ENCODE assay signal across 11 cellular contexts in the genomic region with DNA sequence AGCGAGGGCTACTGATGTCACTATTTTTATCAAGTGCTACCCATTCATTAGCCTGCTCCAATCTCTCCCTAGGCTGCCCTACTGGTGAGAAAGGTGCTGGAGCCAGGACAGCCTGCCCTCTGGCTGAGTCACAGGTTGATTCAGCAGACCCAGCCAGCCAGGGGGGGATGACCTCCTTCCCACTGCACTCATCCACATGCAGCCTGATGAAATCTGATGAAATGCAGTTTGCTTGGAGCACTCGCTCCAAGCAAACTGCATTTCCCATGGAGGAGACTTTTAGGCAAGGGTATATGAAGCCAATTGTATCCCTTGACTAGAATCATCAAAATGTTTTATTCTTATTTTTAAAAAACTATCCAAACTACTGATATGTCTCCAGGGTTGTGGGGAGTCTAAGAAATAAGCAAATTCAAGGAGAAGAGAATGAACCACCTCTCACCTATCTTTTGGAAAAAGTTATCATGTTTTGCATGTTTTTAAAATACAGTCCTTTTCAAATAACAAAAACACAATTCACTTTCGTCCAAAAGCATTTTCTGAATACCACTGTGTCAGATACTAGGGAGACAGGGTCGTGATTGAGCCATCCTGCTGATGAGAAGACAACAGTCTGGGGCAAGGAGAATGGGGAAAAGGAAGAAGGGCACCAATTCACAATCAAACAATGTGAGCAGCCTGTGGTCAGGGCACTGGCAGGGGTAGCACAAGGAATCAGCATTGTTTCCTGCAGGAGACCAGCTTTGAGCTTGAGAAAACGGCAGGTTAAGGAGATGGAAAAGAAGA.
A peak's percentile ranks its signal among the peaks of the same experiment; 100 is the strongest.
DNase-seq lines count a peak whose midpoint lies in the region; ATAC-seq and TF ChIP-seq lines count a peak whose summit lies in the region.
"Had no signal": no experiment of that assay in that cellular context is flagged by ENCODE, and none has a peak within 500 bp of the region (broad histone marks: within the 10 kb centered on the region; RNA-seq: fewer than 3 reads in every experiment).

No MANE protein-coding gene starts in this region.

- H3K4me3 ChIP-seq in breast epithelium (no peak overlapping the region), aorta (ENCODE audit: low read length in 2 of 2) (no peak overlapping the region)
- no peak overlapping the region for H3K4me3 ChIP-seq in CD4-positive, alpha-beta memory T cell (ENCODE audit: low read length in 2 of 2)

- TSS peak; percentile 87 for BruUV-seq in MCF 10A (replicated peaks; lab: Mats Ljungman, UMichigan)

- ATAC-seq in aorta (ENCODE audit: low FRiP score) (peak; percentile 27), HG03159 (IDR thresholded peaks at IDR 0.05; ENCODE audit: unreplicated experiment) (no peak)
- ATAC-seq: activated CD8-positive, alpha-beta T cell treated with anti-CD3 and anti-CD28 coated beads for 36 hours had no signal

- TF ChIP-seq POLR2A in breast epithelium (IDR thresholded peaks at IDR 0.05), result no peak

- no peaks in the 10 kb centered on the region for H3K27me3 Mint-ChIP-seq in MCF 10A (ENCODE audit: insufficient read depth, unreplicated experiment)
- no peaks in the 10 kb centered on the region for H3K27me3 Mint-ChIP-seq in CD4-positive, alpha-beta memory T cell
- H3K27me3 Mint-ChIP-seq: activated CD8-positive, alpha-beta T cell treated with anti-CD3 and anti-CD28 coated beads for 36 hours had no signal

- 66 to 72% methylated on average over 5 of the region's 5 CpGs for WGBS in aorta, 2 donors

- no peak overlapping the region for H3K4me3 Mint-ChIP-seq in MCF 10A (ENCODE audit: unreplicated experiment)
- H3K4me3 Mint-ChIP-seq in CD4-positive, alpha-beta memory T cell, result no peak overlapping the region
- H3K4me3 Mint-ChIP-seq: activated CD8-positive, alpha-beta T cell treated with anti-CD3 and anti-CD28 coated beads for 36 hours; CD8-positive, alpha-beta memory T cell had no signal

- DNase-seq in MCF 10A (ENCODE audit: unreplicated experiment) (peak; percentile 88), breast epithelium (ENCODE audit: low spot score in 2 of 2) (no peak), brain pericyte (ENCODE audit: low read depth, low spot score) (peak; percentile 73), islet precursor cell (peak; percentile 95), aorta (peak; percentile 65 to 80), NCI-H2196 treated with DMSO at 0.1 percent for 48 hours (lab: John Stamatoyannopoulos, UW; ENCODE audit: unreplicated experiment) (no peak)
- DNase-seq in CD4-positive, alpha-beta memory T cell, result no peak
- DNase-seq: activated CD8-positive, alpha-beta T cell treated with anti-CD3 and anti-CD28 coated beads for 36 hours; CD8-positive, alpha-beta memory T cell; NCI-H187 treated with DMSO at 0.1 percent for 48 hours had no signal

- H3K27ac ChIP-seq in breast epithelium, result no peak overlapping the region
- no peak overlapping the region for H3K27ac ChIP-seq in aorta (ENCODE audit: low read depth in 1 of 2, low read length in 2 of 2)
- no peak overlapping the region for H3K27ac ChIP-seq in CD4-positive, alpha-beta memory T cell (ENCODE audit: low read depth, low read length)

- no peaks in the 10 kb centered on the region for H3K9me3 ChIP-seq in breast epithelium
- no peaks in the 10 kb centered on the region for H3K9me3 ChIP-seq in aorta (ENCODE audit: control insufficient read depth, low read length)
- H3K9me3 ChIP-seq in CD4-positive, alpha-beta memory T cell (ENCODE audit: control insufficient read depth in 1 of 2, low read length in 2 of 2), result no peaks in the 10 kb centered on the region

- no peaks in the 10 kb centered on the region for H3K9me3 Mint-ChIP-seq in MCF 10A (ENCODE audit: unreplicated experiment)
- H3K9me3 Mint-ChIP-seq in CD4-positive, alpha-beta memory T cell, result no peaks in the 10 kb centered on the region
- H3K9me3 Mint-ChIP-seq: activated CD8-positive, alpha-beta T cell treated with anti-CD3 and anti-CD28 coated beads for 36 hours; CD8-positive, alpha-beta memory T cell had no signal

- CTCF ChIA-PET in MCF 10A (lab: Yijun Ruan, JAX), result interaction anchor here (0.9 kb wide), 1 partner anchor 37 kb away, joined by 4 read pairs; no protein-coding TSS in a partner anchor
- CTCF ChIA-PET in CD4-positive, alpha-beta memory T cell (lab: Charles Lee; ENCODE audit: partially characterized antibody), result interaction anchor here (0.9 kb wide), 1 partner anchor 243 kb away, joined by 3 read pairs; no protein-coding TSS in a partner anchor

- peak overlapping the region; percentile 84 for H3K27ac Mint-ChIP-seq in MCF 10A (ENCODE audit: low read depth, unreplicated experiment)
- no peak overlapping the region for H3K27ac Mint-ChIP-seq in CD4-positive, alpha-beta memory T cell
- H3K27ac Mint-ChIP-seq: activated CD8-positive, alpha-beta T cell treated with anti-CD3 and anti-CD28 coated beads for 36 hours had no signal

- peak; percentile 22 for TF ChIP-seq CTCF in MCF 10A (IDR thresholded peaks at IDR 0.05; ENCODE audit: unreplicated experiment)
- TF ChIP-seq CTCF in breast epithelium (IDR thresholded peaks at IDR 0.05), result no peak

- H3K36me3 ChIP-seq in breast epithelium (no peaks in the 10 kb centered on the region), aorta (ENCODE audit: control insufficient read depth in 1 of 2, insufficient read depth in 2 of 2, low read length in 1 of 2) (no peaks in the 10 kb centered on the region)
- H3K36me3 ChIP-seq in CD4-positive, alpha-beta memory T cell (ENCODE audit: insufficient read depth, low read length), result no peaks in the 10 kb centered on the region

- peaks cover 20% of the 10 kb centered on the region for H3K4me1 Mint-ChIP-seq in MCF 10A (ENCODE audit: insufficient read depth, unreplicated experiment)
- no peaks in the 10 kb centered on the region for H3K4me1 Mint-ChIP-seq in CD4-positive, alpha-beta memory T cell
- H3K4me1 Mint-ChIP-seq: CD8-positive, alpha-beta memory T cell had no signal

- no peaks in the 10 kb centered on the region for H3K4me1 ChIP-seq in breast epithelium
- H3K4me1 ChIP-seq in aorta (ENCODE audit: control insufficient read depth in 1 of 2, insufficient read depth in 2 of 2, low read length in 2 of 2), result no peaks in the 10 kb centered on the region
- no peaks in the 10 kb centered on the region for H3K4me1 ChIP-seq in CD4-positive, alpha-beta memory T cell (ENCODE audit: insufficient read depth, low read length)

- intact Hi-C loops in MCF 10A (cut with micrococcal nuclease) (loop anchor here (10.0 kb wide), 1 partner anchor 129 kb away; no protein-coding TSS in a partner anchor), breast epithelium (cut with DNase I; ENCODE audit: low total_unique reads) (no loop called here), aorta (cut with DNase I) (no loop called here)
- intact Hi-C loops in CD4-positive, alpha-beta memory T cell (cut with micrococcal nuclease), result no loop called here

- POLR2A ChIA-PET in MCF 10A (lab: Yijun Ruan, JAX), result interaction anchor here (1.6 kb wide), 1 partner anchor 8 kb away, joined by 3 read pairs; no protein-coding TSS in a partner anchor
- POLR2A ChIA-PET in CD4-positive, alpha-beta memory T cell (lab: Charles Lee; ENCODE audit: partially characterized antibody), result no interaction called here

- no peaks in the 10 kb centered on the region for H3K36me3 Mint-ChIP-seq in MCF 10A (ENCODE audit: insufficient read depth, unreplicated experiment)
- H3K36me3 Mint-ChIP-seq in CD4-positive, alpha-beta memory T cell, result no peaks in the 10 kb centered on the region
- H3K36me3 Mint-ChIP-seq: CD8-positive, alpha-beta memory T cell had no signal

- H3K27me3 ChIP-seq in breast epithelium (no peaks in the 10 kb centered on the region), aorta (ENCODE audit: control insufficient read depth in 1 of 2, insufficient read depth in 2 of 2, low read length in 1 of 2) (no peaks in the 10 kb centered on the region)
- H3K27me3 ChIP-seq in CD4-positive, alpha-beta memory T cell (ENCODE audit: insufficient read depth, low read length), result no peaks in the 10 kb centered on the region

Comparison
In these comparisons a context has a peak if more than half of its experiments do, and no peak if none do; other contexts are left out.
1. DNase-seq: peak in MCF 10A (single experiment), brain pericyte (single experiment), islet precursor cell (single experiment) and aorta (2 of 2); none in breast epithelium (0 of 2), CD4-positive, alpha-beta memory T cell (0 of 5) and NCI-H2196 treated with DMSO at 0.1 percent for 48 hours (single experiment).